13 cellular contexts compared by ENCODE assay signal in the genomic region with DNA sequence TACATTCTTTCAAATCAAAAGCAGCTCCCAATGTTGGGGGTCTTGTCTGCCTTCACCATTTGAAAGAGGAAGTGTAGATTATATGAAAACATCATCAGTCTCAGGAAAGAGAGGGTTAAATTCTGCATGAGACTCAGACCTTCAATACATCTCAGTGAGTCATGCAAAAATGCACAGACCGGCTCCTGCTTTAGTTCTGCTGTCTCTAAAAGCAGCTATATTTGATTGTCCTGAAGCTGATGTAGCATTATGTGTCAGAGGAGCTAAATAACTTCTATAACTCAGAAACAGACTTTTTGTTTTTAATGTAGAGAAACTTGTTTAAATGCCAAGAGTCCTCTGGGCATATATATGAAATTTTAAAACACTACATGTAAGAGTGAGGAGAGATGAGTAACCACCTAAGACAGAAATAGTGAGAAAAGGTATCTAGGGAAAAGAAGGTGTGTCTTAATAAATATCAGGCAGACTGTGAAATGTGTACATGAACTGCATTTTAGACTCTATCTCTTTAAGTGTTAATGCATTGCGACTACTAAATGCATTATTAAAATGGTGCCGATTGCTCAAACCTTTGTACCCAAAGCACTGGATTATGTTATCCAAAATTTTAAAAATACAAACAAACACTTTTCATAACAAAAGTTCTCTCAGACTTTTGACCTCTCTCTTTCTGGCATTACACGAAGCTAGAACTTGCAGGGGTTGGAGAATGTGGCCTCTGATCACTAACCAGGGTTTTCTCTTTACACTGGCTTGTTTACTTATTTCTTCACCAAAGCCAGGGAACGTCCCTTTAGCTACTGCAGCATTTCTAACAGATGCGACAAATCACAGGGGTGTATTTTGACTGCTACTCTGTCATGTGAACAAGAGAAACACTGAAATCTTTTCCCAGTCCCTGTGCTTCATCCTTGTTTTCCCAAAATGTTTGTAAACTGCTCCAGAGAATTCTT.
A peak's percentile ranks its signal among the peaks of the same experiment; 100 is the strongest.
DNase-seq lines count a peak whose midpoint lies in the region; ATAC-seq and TF ChIP-seq lines count a peak whose summit lies in the region.
"Had no signal": no experiment of that assay in that cellular context is flagged by ENCODE, and none has a peak within 500 bp of the region (broad histone marks: within the 10 kb centered on the region; RNA-seq: fewer than 3 reads in every experiment).

No MANE protein-coding gene starts in this region.

- ATAC-seq in activated CD8-positive, alpha-beta T cell treated with anti-CD3 and anti-CD28 coated beads for 36 hours, result peak; percentile 56
- no peak for ATAC-seq in activated CD8-positive, alpha-beta T cell treated with anti-CD3 and anti-CD28 coated beads, Interleukin-2, amount 10 ng/mL, durations not matched to agents 7 days and 5 days
- peak; percentile 97 for ATAC-seq in SK-N-SH treated with all-trans-retinoic acid at 6 μM for 48 hours
- ATAC-seq in sciatic nerve, result peak; percentile 83
- ATAC-seq in activated T-cell treated with anti-CD3 and anti-CD28 coated beads, Interleukin-2, amount 50 U/mL, for 4 hours, result no peak
- no peak for ATAC-seq in GM18870 (IDR thresholded peaks at IDR 0.05; ENCODE audit: unreplicated experiment)

- H3K36me3 Mint-ChIP-seq in activated CD8-positive, alpha-beta T cell treated with anti-CD3 and anti-CD28 coated beads for 36 hours (ENCODE audit: low read depth), result no peaks in the 10 kb centered on the region
- H3K36me3 Mint-ChIP-seq in activated CD8-positive, alpha-beta T cell treated with anti-CD3 and anti-CD28 coated beads, Interleukin-2, amount 10 ng/mL, durations not matched to agents 7 days and 5 days (ENCODE audit: low read depth), result peaks cover under 1% of the 10 kb centered on the region
- peaks cover 3% of the 10 kb centered on the region for H3K36me3 Mint-ChIP-seq in activated T-cell treated with anti-CD3 and anti-CD28 coated beads, Interleukin-2, amount 50 U/mL, for 4 hours (ENCODE audit: insufficient read depth)

- peaks cover 4% of the 10 kb centered on the region for H3K4me1 Mint-ChIP-seq in activated CD8-positive, alpha-beta T cell treated with anti-CD3 and anti-CD28 coated beads for 36 hours (ENCODE audit: low read depth)
- H3K4me1 Mint-ChIP-seq in activated CD8-positive, alpha-beta T cell treated with anti-CD3 and anti-CD28 coated beads, Interleukin-2, amount 10 ng/mL, durations not matched to agents 7 days and 5 days (ENCODE audit: low read depth), result peaks cover under 1% of the 10 kb centered on the region
- no peaks in the 10 kb centered on the region for H3K4me1 Mint-ChIP-seq in activated T-cell treated with anti-CD3 and anti-CD28 coated beads, Interleukin-2, amount 50 U/mL, for 4 hours (ENCODE audit: low read depth)

- CTCF ChIA-PET in activated CD8-positive, alpha-beta T cell treated with anti-CD3 and anti-CD28 coated beads for 36 hours (lab: Charles Lee), result interaction anchor here (1.6 kb wide), 1 partner anchor 42 kb away, joined by 3 read pairs; no protein-coding TSS in a partner anchor
- CTCF ChIA-PET in activated CD8-positive, alpha-beta T cell treated with anti-CD3 and anti-CD28 coated beads, Interleukin-2, amount 10 ng/mL, durations not matched to agents 7 days and 5 days (lab: Charles Lee), result no interaction called here

- POLR2A ChIA-PET in activated CD8-positive, alpha-beta T cell treated with anti-CD3 and anti-CD28 coated beads for 36 hours (lab: Charles Lee), result no interaction called here
- POLR2A ChIA-PET in activated CD8-positive, alpha-beta T cell treated with anti-CD3 and anti-CD28 coated beads, Interleukin-2, amount 10 ng/mL, durations not matched to agents 7 days and 5 days (lab: Charles Lee), result no interaction called here

- no peak for DNase-seq in activated CD8-positive, alpha-beta T cell treated with anti-CD3 and anti-CD28 coated beads for 36 hours
- no peak for DNase-seq in activated CD8-positive, alpha-beta T cell treated with anti-CD3 and anti-CD28 coated beads, Interleukin-2, amount 10 ng/mL, durations not matched to agents 7 days and 5 days
- DNase-seq in fibroblast of villous mesenchyme (ENCODE audit: low read depth) (peak; percentile 51), sciatic nerve (ENCODE audit: low spot score) (no peak), GM19238 (ENCODE audit: insufficient read length, low spot score) (no peak)
- no peak for DNase-seq in activated T-cell treated with anti-CD3 and anti-CD28 coated beads, Interleukin-2, amount 50 U/mL, for 4 hours
- DNase-seq: activated CD4-positive, alpha-beta T cell treated with anti-CD3 and anti-CD28 coated beads for 1 hour; DMS53; NCI-H1092 treated with DMSO at 0.1 percent for 48 hours; NCI-H69 had no signal

- H3K9me3 Mint-ChIP-seq in activated CD8-positive, alpha-beta T cell treated with anti-CD3 and anti-CD28 coated beads for 36 hours, result peaks cover 3% of the 10 kb centered on the region
- no peaks in the 10 kb centered on the region for H3K9me3 Mint-ChIP-seq in activated CD8-positive, alpha-beta T cell treated with anti-CD3 and anti-CD28 coated beads, Interleukin-2, amount 10 ng/mL, durations not matched to agents 7 days and 5 days (ENCODE audit: insufficient read depth)
- no peaks in the 10 kb centered on the region for H3K9me3 Mint-ChIP-seq in activated T-cell treated with anti-CD3 and anti-CD28 coated beads, Interleukin-2, amount 50 U/mL, for 4 hours

- H3K27me3 Mint-ChIP-seq in activated CD8-positive, alpha-beta T cell treated with anti-CD3 and anti-CD28 coated beads for 36 hours, result no peaks in the 10 kb centered on the region
- H3K27me3 Mint-ChIP-seq in activated CD8-positive, alpha-beta T cell treated with anti-CD3 and anti-CD28 coated beads, Interleukin-2, amount 10 ng/mL, durations not matched to agents 7 days and 5 days (ENCODE audit: low read depth), result no peaks in the 10 kb centered on the region
- H3K27me3 Mint-ChIP-seq in activated T-cell treated with anti-CD3 and anti-CD28 coated beads, Interleukin-2, amount 50 U/mL, for 4 hours (ENCODE audit: low read depth), result no peaks in the 10 kb centered on the region

- TF ChIP-seq CTCF in activated CD8-positive, alpha-beta T cell treated with anti-CD3 and anti-CD28 coated beads for 36 hours (IDR thresholded peaks at IDR 0.05), result no peak
- TF ChIP-seq CTCF in fibroblast of villous mesenchyme (IDR thresholded peaks at IDR 0.05; ENCODE audit: insufficient read depth, low read depth, low read length), result no peak

- no peak overlapping the region for H3K27ac Mint-ChIP-seq in activated CD8-positive, alpha-beta T cell treated with anti-CD3 and anti-CD28 coated beads for 36 hours
- no peak overlapping the region for H3K27ac Mint-ChIP-seq in activated CD8-positive, alpha-beta T cell treated with anti-CD3 and anti-CD28 coated beads, Interleukin-2, amount 10 ng/mL, durations not matched to agents 7 days and 5 days
- H3K27ac Mint-ChIP-seq: activated T-helper 1 cell treated with anti-CD3 and anti-CD28 coated beads, Interleukin-12 subunit alpha, Interleukin-12 subunit beta, Interleukin-2, Interleukin-4 antibody, amounts not matched to agents 30 ng/mL and 10 ng/mL and 1 ng/mL, durations not matched to agents 14 hours and 24 hours and 36 hours had no signal

- no peak overlapping the region for H3K4me3 ChIP-seq in fibroblast of villous mesenchyme (ENCODE audit: low read depth, low read length)

- intact Hi-C loops in activated CD8-positive, alpha-beta T cell treated with anti-CD3 and anti-CD28 coated beads for 36 hours (cut with micrococcal nuclease), result no loop called here
- intact Hi-C loops in sciatic nerve (cut with DNase I), result no loop called here

- no peak overlapping the region for H3K4me3 Mint-ChIP-seq in activated CD8-positive, alpha-beta T cell treated with anti-CD3 and anti-CD28 coated beads for 36 hours
- H3K4me3 Mint-ChIP-seq in activated CD8-positive, alpha-beta T cell treated with anti-CD3 and anti-CD28 coated beads, Interleukin-2, amount 10 ng/mL, durations not matched to agents 7 days and 5 days, result no peak overlapping the region
- H3K4me3 Mint-ChIP-seq in activated T-cell treated with anti-CD3 and anti-CD28 coated beads, Interleukin-2, amount 50 U/mL, for 4 hours, result no peak overlapping the region
- H3K4me3 Mint-ChIP-seq: activated T-helper 1 cell treated with anti-CD3 and anti-CD28 coated beads, Interleukin-12 subunit alpha, Interleukin-12 subunit beta, Interleukin-2, Interleukin-4 antibody, amounts not matched to agents 30 ng/mL and 10 ng/mL and 1 ng/mL, durations not matched to agents 14 hours and 24 hours and 36 hours had no signal

TF ChIP-seq in SK-N-SH treated with all-trans-retinoic acid at 6 μM for 48 hours, 23 proteins besides CTCF, POLR2A, EP300 and RAD21:
- no peak for TF ChIP-seq GLIS3 (CRISPR knock-in tag; IDR thresholded peaks at IDR 0.05)
- no peak for TF ChIP-seq SNAI2 (CRISPR knock-in tag; IDR thresholded peaks at IDR 0.05)
- no peak for TF ChIP-seq TOX (CRISPR knock-in tag; IDR thresholded peaks at IDR 0.05; ENCODE audit: borderline replicate concordance)
- peak; percentile 74 for TF ChIP-seq ISL1 (CRISPR knock-in tag; IDR thresholded peaks at IDR 0.05)

Comparison
In these comparisons a context has a peak if more than half of its experiments do, and no peak if none do; other contexts are left out.
1. ATAC-seq: peak in activated CD8-positive, alpha-beta T cell treated with anti-CD3 and anti-CD28 coated beads for 36 hours (single experiment), SK-N-SH treated with all-trans-retinoic acid at 6 μM for 48 hours (single experiment) and sciatic nerve (single experiment); none in activated CD8-positive, alpha-beta T cell treated with anti-CD3 and anti-CD28 coated beads, Interleukin-2, amount 10 ng/mL, durations not matched to agents 7 days and 5 days (single experiment), activated T-cell treated with anti-CD3 and anti-CD28 coated beads, Interleukin-2, amount 50 U/mL, for 4 hours (0 of 2) and GM18870 (single experiment).